5 cellular contexts compared by ENCODE assay signal in the genomic region with DNA sequence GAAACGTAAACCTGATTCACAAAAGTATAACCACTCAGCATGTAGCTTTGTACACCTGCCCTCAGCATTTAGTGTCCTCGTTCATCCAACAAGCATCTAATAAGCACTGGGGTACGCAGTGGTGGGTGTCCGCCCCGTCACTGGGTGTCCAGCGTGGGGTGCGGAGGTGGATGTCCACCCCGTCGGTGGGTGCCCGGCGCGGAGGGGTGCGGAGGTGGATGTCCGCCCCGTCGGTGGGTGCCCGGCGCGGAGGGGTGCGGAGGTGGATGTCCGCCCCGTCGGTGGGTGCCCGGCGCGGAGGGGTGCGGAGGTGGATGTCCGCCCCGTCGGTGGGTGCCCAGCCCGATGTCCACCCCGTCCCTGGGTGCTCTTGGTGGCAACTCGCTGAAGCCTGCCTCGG. TPM values are rescaled to one million over a fixed set of nuclear protein-coding genes. Genes with fewer than 3 reads are reported as not detected.
"Had no signal": no experiment of that assay in that cellular context is flagged by ENCODE, and none has a peak within 500 bp of the region (broad histone marks: within the 10 kb centered on the region; RNA-seq: fewer than 3 reads in every experiment).

No MANE protein-coding gene starts in this region.

RNA-seq across cellular contexts. Expression of a gene that starts 4.5 kb away (rescaled TPM):
- total RNA-seq: HepG2, HT-29 had no signal
- polyA plus RNA-seq: IgD-negative memory B cell had no signal

RNA-seq across cellular contexts. Expression of a gene that starts 41.3 kb away (rescaled TPM):
- total RNA-seq: HepG2, HT-29, HT1080, IMR-90 had no signal
